ENCODE assay signal across 8 cellular contexts in the genomic region with DNA sequence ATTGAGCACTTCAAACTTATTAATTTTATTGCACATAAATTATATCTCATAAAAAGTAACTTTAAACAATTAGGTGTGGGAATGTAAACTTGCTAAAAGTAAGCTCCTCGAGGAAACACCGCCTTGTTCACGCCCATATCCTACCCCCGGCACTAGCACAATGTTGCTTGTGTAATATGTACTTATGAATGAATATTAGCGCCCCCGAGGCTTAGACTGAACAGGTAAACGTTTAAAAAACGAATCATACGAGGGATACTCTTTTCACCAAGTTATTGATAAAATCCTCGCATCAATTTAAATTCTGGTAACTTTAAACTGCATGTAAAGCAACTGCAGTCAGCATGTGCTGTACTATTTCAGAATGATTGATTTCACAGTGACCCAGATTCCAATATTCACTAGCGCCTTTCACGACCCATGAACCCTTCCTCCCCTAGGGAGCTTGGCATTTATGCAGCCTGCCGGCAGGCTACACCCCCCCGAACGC. TPM values are rescaled to one million over a fixed set of nuclear protein-coding genes. Genes with fewer than 3 reads are reported as not detected.
DNase-seq lines count a peak whose midpoint lies in the region; ATAC-seq and TF ChIP-seq lines count a peak whose summit lies in the region.

No MANE protein-coding gene starts in this region.

- H3K4me3 ChIP-seq in heart right ventricle = peak overlapping the region; percentile 61 to 94 (median 80)
- peak overlapping the region; percentile 84 to 95 (median 88) for H3K4me3 ChIP-seq in gastrocnemius medialis

- intact Hi-C loops in activated B cell treated with CpG ODN at 0.5 μM for 24 hours (cut with micrococcal nuclease) = loop anchor here (1.0 to 10.0 kb wide), 9 partner anchors 105 to 1708 kb away; partner anchors contain the start of gene SCAF8
- intact Hi-C loops in heart right ventricle (cut with DNase I) = loop anchor here in 4 of 10 donors (1.0 to 10.0 kb wide), 5 partner anchors 35 to 1961 kb away; no protein-coding TSS in a partner anchor
- intact Hi-C loops in gastrocnemius medialis (cut with DNase I; ENCODE audit: low total_unique reads) = loop anchor here (1.0 to 10.0 kb wide), 6 partner anchors 61 to 1931 kb away; partner anchors contain the start of genes ARID1B and SCAF8

- peaks cover 29% of the 10 kb centered on the region for H3K4me1 Mint-ChIP-seq in activated B cell treated with CpG ODN at 0.5 μM for 24 hours

- H3K9me3 ChIP-seq in heart right ventricle = no peaks in the 10 kb centered on the region
- no peaks in the 10 kb centered on the region for H3K9me3 ChIP-seq in gastrocnemius medialis

- DNase-seq in G401 (ENCODE audit: low spot score) (peak; percentile 15), HuH-7 (ENCODE audit: low spot score) (peak; percentile 36), activated B cell treated with CpG ODN at 0.5 μM for 24 hours (no peak), heart right ventricle (peak in 1 of 2 donors; percentile 9), gastrocnemius medialis (no peak), COLO668 (lab: John Stamatoyannopoulos, UW; ENCODE audit: unreplicated experiment) (no peak), NCI-H446 (lab: John Stamatoyannopoulos, UW) (no peak)

- H3K27ac ChIP-seq in heart right ventricle (peak overlapping the region; percentile 2 to 90 (median 84)), gastrocnemius medialis (peak overlapping the region; percentile 87 to 93 (median 91))

- POLR2A ChIA-PET in activated B cell treated with CpG ODN at 0.5 μM for 24 hours (lab: Charles Lee) = interaction anchor here (0.7 kb wide), 1 partner anchor 105 kb away, joined by 3 read pairs; no protein-coding TSS in a partner anchor

- no peaks in the 10 kb centered on the region for H3K9me3 Mint-ChIP-seq in activated B cell treated with CpG ODN at 0.5 μM for 24 hours

- whole genome bisulfite sequencing in heart right ventricle, 2 donors = 2% methylated on average over 15 of the region's 15 CpGs

- TF ChIP-seq POLR2A in gastrocnemius medialis (IDR thresholded peaks at IDR 0.05) = no peak

- peak overlapping the region; percentile 97 for H3K4me3 Mint-ChIP-seq in activated B cell treated with CpG ODN at 0.5 μM for 24 hours

- H3K27ac Mint-ChIP-seq in activated B cell treated with CpG ODN at 0.5 μM for 24 hours = peak overlapping the region; percentile 93

- peaks cover 0 to 28% (median 14%) of the 10 kb centered on the region in 9 donors for H3K4me1 ChIP-seq in heart right ventricle
- H3K4me1 ChIP-seq in gastrocnemius medialis = peaks cover 3 to 11% of the 10 kb centered on the region in 2 donors

- peaks cover 44% of the 10 kb centered on the region for H3K36me3 Mint-ChIP-seq in activated B cell treated with CpG ODN at 0.5 μM for 24 hours (ENCODE audit: low read depth)

- CTCF ChIA-PET in activated B cell treated with CpG ODN at 0.5 μM for 24 hours (lab: Charles Lee) = no interaction called here

- H3K27me3 ChIP-seq in heart right ventricle (no peaks in the 10 kb centered on the region), gastrocnemius medialis (no peaks in the 10 kb centered on the region)

- TF ChIP-seq CTCF in activated B cell treated with CpG ODN at 0.5 μM for 24 hours (IDR thresholded peaks at IDR 0.05) (no peak), heart right ventricle (IDR thresholded peaks at IDR 0.05) (no peak), gastrocnemius medialis (IDR thresholded peaks at IDR 0.05 in 4 of 5, conservative IDR thresholded peaks at IDR 0.05 in 1 of 5) (no peak)

- in situ Hi-C loops in G401 (cut with HindIII; ENCODE audit: low sequenced_read_pairs) = no loop called here
- in situ Hi-C loops in gastrocnemius medialis (cut with MboI; ENCODE audit: low sequenced_read_pairs in 4 of 4) = loop anchor here in 1 of 4 donors (25.0 kb wide), 1 partner anchor 1474 kb away; the partner anchor contains the start of gene ARID1B

- ATAC-seq in GM21515 (IDR thresholded peaks at IDR 0.05; ENCODE audit: unreplicated experiment) = peak; percentile 13
- peak; percentile 3 for ATAC-seq in activated B cell treated with CpG ODN at 0.5 μM for 24 hours (ENCODE audit: low read depth)
- ATAC-seq in heart right ventricle = peak in 5 of 8 donors; percentile 15 to 36 (median 21)
- ATAC-seq in gastrocnemius medialis = peak in 1 of 2 donors; percentile 4

- H3K36me3 ChIP-seq in heart right ventricle = peaks cover 0 to 43% (median 6%) of the 10 kb centered on the region in 9 donors
- H3K36me3 ChIP-seq in gastrocnemius medialis = peaks cover 0 to 21% of the 10 kb centered on the region in 2 donors

- no peaks in the 10 kb centered on the region for H3K27me3 Mint-ChIP-seq in activated B cell treated with CpG ODN at 0.5 μM for 24 hours

RNA-seq across cellular contexts. Expression of gene TFB1M, which starts 0.6 kb away (rescaled TPM):
- total RNA-seq in G401 (2014; rRNA removed; shearing (Covaris generic)) = 13.0 and 13.3 TPM in 2 replicates
- 35.2 and 41.5 TPM in 2 replicates for total RNA-seq in activated B cell treated with CpG ODN at 0.5 μM for 24 hours
- total RNA-seq in heart right ventricle = 10 to 100 TPM; 12.8 to 23.1 (median 17.9) TPM
- polyA plus RNA-seq in heart right ventricle = 10 to 100 TPM in 1 of 2 donors, 1 to 10 TPM in 1; 9.7 to 21.5 TPM
- 10 to 100 TPM; 13.4 to 34.4 (median 29.2) TPM for total RNA-seq in gastrocnemius medialis

RNA-seq across cellular contexts. Expression of gene CLDN20, which starts 49.8 kb away (rescaled TPM):
- total RNA-seq in G401 (2014; rRNA removed; shearing (Covaris generic)) = not detected in 2 replicates
- total RNA-seq in activated B cell treated with CpG ODN at 0.5 μM for 24 hours (not detected in 2 replicates), heart right ventricle (not detected), gastrocnemius medialis (not detected)
- not detected for polyA plus RNA-seq in heart right ventricle

Comparison
In these comparisons a context has a peak if more than half of its experiments do, and no peak if none do; other contexts are left out.
1. DNase-seq: peak in G401 (single experiment) and HuH-7 (single experiment); none in activated B cell treated with CpG ODN at 0.5 μM for 24 hours (single experiment), gastrocnemius medialis (0 of 2), COLO668 (single experiment) and NCI-H446 (0 of 2).